Comparison of ENCODE assay signal across 10 cellular contexts in the genomic region with DNA sequence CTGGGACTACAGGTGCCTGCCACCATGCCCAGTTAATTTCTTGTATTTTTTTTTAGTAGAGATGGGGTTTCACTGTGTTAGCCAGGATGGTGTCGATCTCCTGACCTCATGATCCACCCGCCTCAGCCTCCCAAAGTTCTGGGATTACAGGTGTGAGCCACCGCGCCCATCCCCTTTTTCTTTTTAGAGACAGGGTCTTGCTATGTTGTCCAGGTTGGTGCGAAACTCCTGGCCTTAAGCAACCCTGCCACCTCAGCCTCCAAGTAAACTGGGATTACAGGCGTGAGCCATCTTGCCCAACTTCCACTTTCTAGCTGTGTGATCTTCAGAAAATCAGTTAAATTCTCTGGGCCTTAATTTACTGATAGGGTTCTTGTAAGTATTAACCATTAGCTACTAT. TPM values are rescaled to one million over a fixed set of nuclear protein-coding genes. Genes with fewer than 3 reads are reported as not detected.
DNase-seq lines count a peak whose midpoint lies in the region; ATAC-seq and TF ChIP-seq lines count a peak whose summit lies in the region.
"Not testable (repeated sequence)": the region's sequence is repeated elsewhere in the genome, so short reads cannot be mapped to it uniquely, and the experiment has no call there.
"Had no signal": no experiment of that assay in that cellular context is flagged by ENCODE, and none has a peak within 500 bp of the region (broad histone marks: within the 10 kb centered on the region; RNA-seq: fewer than 3 reads in every experiment).

No MANE protein-coding gene starts in this region.

- H3K4me3 Mint-ChIP-seq in Caco-2 (ENCODE audit: unreplicated experiment) = peak overlapping the region; percentile 95
- H3K4me3 Mint-ChIP-seq in T-helper 2 cell treated with Interferon-gamma antibody and Interleukin-4, amounts not matched to agents 5 μg/mL and 100 μg/mL, for 36 hours = peak overlapping the region; percentile 93
- H3K4me3 Mint-ChIP-seq in activated CD8-positive, alpha-beta memory T cell treated with anti-CD3 and anti-CD28 coated beads, Interleukin-2, amount 10 ng/mL, durations not matched to agents 7 days and 5 days = peak overlapping the region; percentile 83
- H3K4me3 Mint-ChIP-seq in stimulated activated effector memory CD8-positive, alpha-beta T cell treated with anti-CD3 and anti-CD28 coated beads, Interleukin-12 subunit alpha, Interleukin-12 subunit beta, amount 100 ng/mL, for 72 hours = peak overlapping the region; percentile 86

- POLR2A ChIA-PET in Caco-2 (lab: Charles Lee) = interaction anchor here (1.2 kb wide), 1 partner anchor 28 kb away, joined by 4 read pairs; no protein-coding TSS in a partner anchor

- DNase-seq in Caco-2; T-helper 2 cell treated with Interferon-gamma antibody and Interleukin-4, amounts not matched to agents 5 μg/mL and 100 μg/mL, for 36 hours (ENCODE audit: low spot score); activated CD8-positive, alpha-beta memory T cell treated with anti-CD3 and anti-CD28 coated beads, Interleukin-2, amount 10 ng/mL, durations not matched to agents 7 days and 5 days; activated naive CD4-positive, alpha-beta T cell treated with anti-CD3 and anti-CD28 coated beads, Interleukin-2, amount 50 U/mL, for 72 hours (ENCODE audit: low spot score in 2 of 2); coronary artery (ENCODE audit: low spot score); stimulated activated effector memory CD8-positive, alpha-beta T cell treated with anti-CD3 and anti-CD28 coated beads, Interleukin-12 subunit alpha, Interleukin-12 subunit beta, amount 100 ng/mL, for 72 hours (ENCODE audit: low spot score in 2 of 2): not testable (repeated sequence)

- H3K27me3 Mint-ChIP-seq in Caco-2 (ENCODE audit: insufficient read depth, unreplicated experiment); T-helper 2 cell treated with Interferon-gamma antibody and Interleukin-4, amounts not matched to agents 5 μg/mL and 100 μg/mL, for 36 hours (ENCODE audit: low read depth); activated CD8-positive, alpha-beta memory T cell treated with anti-CD3 and anti-CD28 coated beads, Interleukin-2, amount 10 ng/mL, durations not matched to agents 7 days and 5 days: not testable (repeated sequence)

- intact Hi-C loops in Caco-2 (cut with micrococcal nuclease; ENCODE audit: unreplicated experiment) = not testable (repeated sequence)

- not testable (repeated sequence) for H3K4me3 ChIP-seq in Caco-2 (ENCODE audit: low read depth, low read length)
- H3K4me3 ChIP-seq in coronary artery = peak overlapping the region; percentile 87
- peak overlapping the region in 1 of 2 donors; percentile 66 for H3K4me3 ChIP-seq in muscle layer of colon (ENCODE audit: low read depth in 1 of 2, low read length in 2 of 2)

- H3K36me3 ChIP-seq in Caco-2 (ENCODE audit: control insufficient read depth, insufficient read depth, low read length); muscle layer of colon (ENCODE audit: insufficient read depth, low read length): not testable (repeated sequence)

- H3K4me1 Mint-ChIP-seq in Caco-2 (ENCODE audit: low read depth, unreplicated experiment) = peaks cover 17% of the 10 kb centered on the region
- peaks cover 26% of the 10 kb centered on the region for H3K4me1 Mint-ChIP-seq in T-helper 2 cell treated with Interferon-gamma antibody and Interleukin-4, amounts not matched to agents 5 μg/mL and 100 μg/mL, for 36 hours (ENCODE audit: low read depth)
- peaks cover 35% of the 10 kb centered on the region for H3K4me1 Mint-ChIP-seq in activated CD8-positive, alpha-beta memory T cell treated with anti-CD3 and anti-CD28 coated beads, Interleukin-2, amount 10 ng/mL, durations not matched to agents 7 days and 5 days
- peaks cover 43% of the 10 kb centered on the region for H3K4me1 Mint-ChIP-seq in stimulated activated effector memory CD8-positive, alpha-beta T cell treated with anti-CD3 and anti-CD28 coated beads, Interleukin-12 subunit alpha, Interleukin-12 subunit beta, amount 100 ng/mL, for 72 hours

- H3K27ac Mint-ChIP-seq in Caco-2 (ENCODE audit: unreplicated experiment); T-helper 2 cell treated with Interferon-gamma antibody and Interleukin-4, amounts not matched to agents 5 μg/mL and 100 μg/mL, for 36 hours; activated CD8-positive, alpha-beta memory T cell treated with anti-CD3 and anti-CD28 coated beads, Interleukin-2, amount 10 ng/mL, durations not matched to agents 7 days and 5 days; stimulated activated effector memory CD8-positive, alpha-beta T cell treated with anti-CD3 and anti-CD28 coated beads, Interleukin-12 subunit alpha, Interleukin-12 subunit beta, amount 100 ng/mL, for 72 hours: not testable (repeated sequence)
- H3K27ac Mint-ChIP-seq in activated naive CD4-positive, alpha-beta T cell treated with anti-CD3 and anti-CD28 coated beads, Interleukin-2, amount 50 U/mL, for 72 hours = peak overlapping the region; percentile 36 to 96

- not testable (repeated sequence) for H3K27me3 ChIP-seq in Caco-2 (replicated peaks; ENCODE audit: control insufficient read depth, insufficient read depth, low read length); muscle layer of colon (ENCODE audit: control insufficient read depth in 1 of 2, insufficient read depth in 2 of 2, low read length in 2 of 2)

- ATAC-seq in activated CD8-positive, alpha-beta memory T cell treated with anti-CD3 and anti-CD28 coated beads, Interleukin-2, amount 10 ng/mL, durations not matched to agents 7 days and 5 days; activated naive CD4-positive, alpha-beta T cell treated with anti-CD3 and anti-CD28 coated beads, Interleukin-2, amount 50 U/mL, for 72 hours; stimulated activated effector memory CD8-positive, alpha-beta T cell treated with anti-CD3 and anti-CD28 coated beads, Interleukin-12 subunit alpha, Interleukin-12 subunit beta, amount 100 ng/mL, for 72 hours: not testable (repeated sequence)

- H3K9ac ChIP-seq in muscle layer of colon (ENCODE audit: low read length) = not testable (repeated sequence)

- peaks cover 18% of the 10 kb centered on the region for H3K9me3 ChIP-seq in Caco-2
- not testable (repeated sequence) for H3K9me3 ChIP-seq in muscle layer of colon (ENCODE audit: low read length)

- CTCF ChIA-PET in Caco-2 (lab: Charles Lee) = interaction anchor here (0.7 kb wide), 1 partner anchor 28 kb away, joined by 6 read pairs; no protein-coding TSS in a partner anchor
- CTCF ChIA-PET in activated CD8-positive, alpha-beta memory T cell treated with anti-CD3 and anti-CD28 coated beads, Interleukin-2, amount 10 ng/mL, durations not matched to agents 7 days and 5 days (lab: Charles Lee) = interaction anchor here (1.5 to 6.2 kb wide), 3 partner anchors 29 to 66 kb away, joined by 6 to 55 read pairs (median 34); partner anchors contain the start of gene ACOT1

- H3K4me1 ChIP-seq in Caco-2 (peaks cover 16% of the 10 kb centered on the region), muscle layer of colon (ENCODE audit: insufficient read depth, low read length) (peaks cover 13% of the 10 kb centered on the region)

- H3K36me3 Mint-ChIP-seq in Caco-2 (ENCODE audit: insufficient read depth, unreplicated experiment) = peaks cover 37% of the 10 kb centered on the region
- H3K36me3 Mint-ChIP-seq in T-helper 2 cell treated with Interferon-gamma antibody and Interleukin-4, amounts not matched to agents 5 μg/mL and 100 μg/mL, for 36 hours (ENCODE audit: low read depth) = peaks cover 21% of the 10 kb centered on the region
- peaks cover 18% of the 10 kb centered on the region for H3K36me3 Mint-ChIP-seq in activated CD8-positive, alpha-beta memory T cell treated with anti-CD3 and anti-CD28 coated beads, Interleukin-2, amount 10 ng/mL, durations not matched to agents 7 days and 5 days
- H3K36me3 Mint-ChIP-seq in activated naive CD4-positive, alpha-beta T cell treated with anti-CD3 and anti-CD28 coated beads, Interleukin-2, amount 50 U/mL, for 72 hours = peaks cover 33 to 41% of the 10 kb centered on the region in 2 donors
- H3K36me3 Mint-ChIP-seq in stimulated activated effector memory CD8-positive, alpha-beta T cell treated with anti-CD3 and anti-CD28 coated beads, Interleukin-12 subunit alpha, Interleukin-12 subunit beta, amount 100 ng/mL, for 72 hours = peaks cover 23% of the 10 kb centered on the region

- H3K27ac ChIP-seq in coronary artery = not testable (repeated sequence)
- peak overlapping the region; percentile 93 for H3K27ac ChIP-seq in muscle layer of colon (ENCODE audit: low read depth, low read length)

- BruUV-seq in Caco-2 (replicated peaks; lab: Mats Ljungman, UMichigan) = not testable (repeated sequence)

- not testable (repeated sequence) for TF ChIP-seq CTCF in Caco-2 (IDR thresholded peaks at IDR 0.05; ENCODE audit: insufficient read depth in 1 of 2, low read depth in 1 of 2, low read length in 1 of 2, severe bottlenecking in 1 of 2, unreplicated experiment in 1 of 2); coronary artery (IDR thresholded peaks at IDR 0.05)

- peaks cover 15% of the 10 kb centered on the region for H3K9me3 Mint-ChIP-seq in Caco-2 (ENCODE audit: unreplicated experiment)
- H3K9me3 Mint-ChIP-seq in T-helper 2 cell treated with Interferon-gamma antibody and Interleukin-4, amounts not matched to agents 5 μg/mL and 100 μg/mL, for 36 hours; activated CD8-positive, alpha-beta memory T cell treated with anti-CD3 and anti-CD28 coated beads, Interleukin-2, amount 10 ng/mL, durations not matched to agents 7 days and 5 days (ENCODE audit: low read depth); activated naive CD4-positive, alpha-beta T cell treated with anti-CD3 and anti-CD28 coated beads, Interleukin-2, amount 50 U/mL, for 72 hours; stimulated activated effector memory CD8-positive, alpha-beta T cell treated with anti-CD3 and anti-CD28 coated beads, Interleukin-12 subunit alpha, Interleukin-12 subunit beta, amount 100 ng/mL, for 72 hours: not testable (repeated sequence)

RNA-seq across cellular contexts. Expression of gene ACOT2, which starts 2.1 kb away (rescaled TPM):
- total RNA-seq in Caco-2 (2022) = 36.7 and 41.4 TPM in 2 replicates
- total RNA-seq in activated CD8-positive, alpha-beta memory T cell treated with anti-CD3 and anti-CD28 coated beads, Interleukin-2, amount 10 ng/mL, durations not matched to agents 7 days and 5 days = 10 to 100 TPM; 15.6 to 23.8 TPM
- 1 to 10 TPM; 5.3 to 7.9 TPM for total RNA-seq in activated naive CD4-positive, alpha-beta T cell treated with anti-CD3 and anti-CD28 coated beads, Interleukin-2, amount 50 U/mL, for 72 hours

RNA-seq across cellular contexts. Expression of gene HEATR4, which starts 8.2 kb away (rescaled TPM):
- total RNA-seq in Caco-2 (2022) = 0.14 and 0.29 TPM in 2 replicates
- not detected for total RNA-seq in activated CD8-positive, alpha-beta memory T cell treated with anti-CD3 and anti-CD28 coated beads, Interleukin-2, amount 10 ng/mL, durations not matched to agents 7 days and 5 days
- total RNA-seq in activated naive CD4-positive, alpha-beta T cell treated with anti-CD3 and anti-CD28 coated beads, Interleukin-2, amount 50 U/mL, for 72 hours = not detected
- total RNA-seq: GM12878, NCI-H460 had no signal

RNA-seq across cellular contexts. Expression of gene ACOT4, which starts 24.7 kb away (rescaled TPM):
- 2.7 and 3.2 TPM in 2 replicates for total RNA-seq in Caco-2 (2022)
- total RNA-seq in activated CD8-positive, alpha-beta memory T cell treated with anti-CD3 and anti-CD28 coated beads, Interleukin-2, amount 10 ng/mL, durations not matched to agents 7 days and 5 days = 1 to 10 TPM; 1.5 to 2.1 TPM
- 1 to 10 TPM; 1.4 to 3.1 TPM for total RNA-seq in activated naive CD4-positive, alpha-beta T cell treated with anti-CD3 and anti-CD28 coated beads, Interleukin-2, amount 50 U/mL, for 72 hours

RNA-seq across cellular contexts. Expression of gene ACOT1, which starts 30.0 kb away (rescaled TPM):
- total RNA-seq in Caco-2 (2022) = 10.3 TPM in 2 replicates
- 1 to 10 TPM; 2.5 to 4.3 TPM for total RNA-seq in activated CD8-positive, alpha-beta memory T cell treated with anti-CD3 and anti-CD28 coated beads, Interleukin-2, amount 10 ng/mL, durations not matched to agents 7 days and 5 days
- 1 to 10 TPM in 1 of 2 donors, under 1 TPM in 1; 0.96 to 1.3 TPM for total RNA-seq in activated naive CD4-positive, alpha-beta T cell treated with anti-CD3 and anti-CD28 coated beads, Interleukin-2, amount 50 U/mL, for 72 hours

RNA-seq across cellular contexts. Expression of gene ACOT6, which starts 45.4 kb away (rescaled TPM):
- total RNA-seq in Caco-2 (2022) = not detected in 2 replicates
- total RNA-seq in activated CD8-positive, alpha-beta memory T cell treated with anti-CD3 and anti-CD28 coated beads, Interleukin-2, amount 10 ng/mL, durations not matched to agents 7 days and 5 days = not detected
- total RNA-seq in activated naive CD4-positive, alpha-beta T cell treated with anti-CD3 and anti-CD28 coated beads, Interleukin-2, amount 50 U/mL, for 72 hours = not detected
- total RNA-seq: GM12878, H9, NCI-H460 had no signal
